ENCODE assay signal across 8 cellular contexts in genomic region chr4:1167244-1167949, GRCh38.
DNase-seq lines count a peak whose midpoint lies in the region; ATAC-seq and FAIRE-seq lines count a peak whose summit lies in the region.

No MANE protein-coding gene starts in this region.

- FAIRE-seq in A204.1 (lab: Jason Lieb, UNC) = peak; percentile 90

- DNase-seq in NCI-H226 (peak; percentile 66), cerebellar cortex (ENCODE audit: low spot score) (peak; percentile 86), kidney tubule cell (ENCODE audit: low spot score) (peak; percentile 65)
- DNase-seq in activated CD4-positive, CD25-positive, alpha-beta regulatory T cell (lab: John Stamatoyannopoulos, UW) = peak; percentile 64 to 76 (median 74)
- peak; percentile 69 to 91 (median 80) for DNase-seq in stimulated activated CD4-positive, alpha-beta T cell treated with anti-CD3 and anti-CD28 coated beads, Interleukin-1b, Interleukin-23, amount 100 ng/mL, for 24 hours (ENCODE audit: low read depth in 4 of 4, low spot score in 1 of 4)

- peak; percentile 73 for ATAC-seq in GM18861 (IDR thresholded peaks at IDR 0.05; ENCODE audit: unreplicated experiment)
- ATAC-seq in HG03097 (IDR thresholded peaks at IDR 0.05; ENCODE audit: low FRiP score, unreplicated experiment) = peak; percentile 57

Comparison
In these comparisons a context has a peak if more than half of its experiments do, and no peak if none do; other contexts are left out.
1. Peak in every context shown above with its lines: DNase-seq and ATAC-seq.